Comparison of ENCODE assay signal across 8 cellular contexts in the genomic region with DNA sequence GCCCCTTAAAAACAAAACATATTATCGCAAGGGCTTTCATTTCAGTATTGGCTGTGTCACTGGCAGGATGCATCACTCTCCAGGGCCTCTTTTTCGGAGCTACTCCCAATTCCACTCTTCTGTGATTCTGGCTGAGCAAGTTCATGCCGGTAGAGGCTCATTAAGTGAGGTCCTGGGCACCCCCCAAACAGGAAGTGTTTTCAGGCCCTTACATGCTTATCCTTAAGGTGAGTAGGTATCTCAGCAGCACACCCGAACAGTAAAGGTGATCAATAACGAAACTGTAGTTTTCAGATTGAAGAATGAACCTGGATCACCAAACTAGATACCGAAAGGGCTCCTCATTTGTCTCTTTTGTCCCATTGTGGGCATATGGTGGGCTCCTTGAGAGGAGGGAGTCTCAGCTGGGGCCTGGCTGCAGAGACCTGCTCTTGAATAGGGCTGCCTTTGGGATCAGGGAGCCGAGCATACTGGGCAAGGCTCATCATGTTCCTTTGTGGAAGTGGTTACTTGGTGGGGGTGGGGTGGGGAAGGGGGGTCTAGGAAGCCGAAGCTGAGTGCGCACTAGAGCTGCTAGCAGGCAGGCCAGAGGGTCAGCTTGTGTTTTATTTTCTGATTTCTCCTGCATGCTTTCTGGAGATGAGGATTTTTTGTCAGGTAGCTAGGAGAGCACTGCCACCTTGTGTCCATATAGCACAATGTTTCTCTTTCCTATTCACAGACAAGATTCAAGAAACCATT.
DNase-seq lines count a peak whose midpoint lies in the region; TF ChIP-seq lines count a peak whose summit lies in the region.

No MANE protein-coding gene starts in this region.

- DNase-seq in A673 (ENCODE audit: low spot score) (peak; percentile 78), GM12865 (ENCODE audit: low read depth) (peak; percentile 83), HT-29 (ENCODE audit: low spot score) (peak; percentile 77), NCI-H82 treated with DMSO at 0.1 percent for 48 hours (lab: John Stamatoyannopoulos, UW; ENCODE audit: unreplicated experiment) (peak; percentile 59), foreskin fibroblast (peak; percentile 56 to 84), nucleus accumbens (lab: John Stamatoyannopoulos, UW) (peak in 36 of 56 donors; percentile 5 to 70 (median 39)), posterior vena cava (ENCODE audit: low spot score) (no peak)
- peak; percentile 4 for DNase-seq in activated gamma-delta T cell treated with anti-CD3 and anti-CD28 coated beads, Interleukin-2, amount 50 U/mL, for 16 hours (ENCODE audit: low read depth)

- no peak overlapping the region for H3K27ac ChIP-seq in A673 (ENCODE audit: low read depth, low read length, poor library complexity, severe bottlenecking)

- TF ChIP-seq CTCF in A673 (conservative IDR thresholded peaks at IDR 0.05; ENCODE audit: low read depth, low read length) = peak; percentile 74
- peak; percentile 64 for TF ChIP-seq CTCF in GM12865 (IDR thresholded peaks at IDR 0.05; ENCODE audit: insufficient read depth, low read depth, low read length, missing control alignments)
- TF ChIP-seq CTCF in foreskin fibroblast (IDR thresholded peaks at IDR 0.05; ENCODE audit: low read depth, low read length) = peak; percentile 50

- no peaks in the 10 kb centered on the region for H3K9me3 ChIP-seq in A673 (ENCODE audit: low read depth, low read length, poor library complexity, severe bottlenecking)

- POLR2A ChIA-PET in A673 (lab: Charles Lee; ENCODE audit: low non-redundant PET) = interaction anchor here (1.0 kb wide), 1 partner anchor 72 kb away, joined by 3 read pairs; no protein-coding TSS in a partner anchor

- peaks cover 49% of the 10 kb centered on the region for H3K36me3 ChIP-seq in A673 (ENCODE audit: insufficient read depth, low read length, poor library complexity, severe bottlenecking)

- H3K27me3 ChIP-seq in A673 (replicated peaks; ENCODE audit: insufficient read depth, low read depth, low read length, poor library complexity) = no peaks in the 10 kb centered on the region

- no peaks in the 10 kb centered on the region for H3K4me1 ChIP-seq in A673 (ENCODE audit: insufficient read depth, low read length, poor library complexity, severe bottlenecking)

- BruUV-seq in A673 (replicated peaks; lab: Mats Ljungman, UMichigan) = no TSS peak

- H3K4me3 ChIP-seq in A673 (ENCODE audit: low read depth, low read length, poor library complexity, severe bottlenecking) = no peak overlapping the region
- H3K4me3 ChIP-seq in GM12865 (ENCODE audit: low read depth, low read length) = no peak overlapping the region
- H3K4me3 ChIP-seq in foreskin fibroblast (ENCODE audit: low read depth in 1 of 2, low read length in 2 of 2) = no peak overlapping the region

- intact Hi-C loops in A673 (cut with micrococcal nuclease; ENCODE audit: unreplicated experiment) = loop anchor here (1.0 to 10.0 kb wide), 3 partner anchors 66 to 227 kb away; partner anchors contain the start of gene PCNA
- intact Hi-C loops in posterior vena cava (cut with DNase I) = loop anchor here (5.0 kb wide), 1 partner anchor 65 kb away; the partner anchor contains the start of gene CDS2 (in 2 of the 2)

- CTCF ChIA-PET in A673 (lab: Charles Lee) = interaction anchor here (0.6 to 2.5 kb wide), 9 partner anchors 9 to 91 kb away, joined by 3 to 65 read pairs (median 3); partner anchors contain the start of gene CDS2
